Comparison of ENCODE assay signal across 8 cellular contexts in genomic region chr1:98323906-98324358, GRCh38.
A peak's percentile ranks its signal among the peaks of the same experiment; 100 is the strongest.
DNase-seq lines count a peak whose midpoint lies in the region; ATAC-seq and TF ChIP-seq lines count a peak whose summit lies in the region.

No MANE protein-coding gene starts in this region.

- no peaks in the 10 kb centered on the region for H3K9me3 Mint-ChIP-seq in activated naive CD4-positive, alpha-beta T cell treated with anti-CD3 and anti-CD28 coated beads, Interleukin-2, amount 10 ng/mL, durations not matched to agents 7 days and 5 days

- peaks cover 18 to 19% of the 10 kb centered on the region in 2 donors for H3K4me1 ChIP-seq in duodenal mucosa (ENCODE audit: control insufficient read depth in 1 of 2, insufficient read depth in 2 of 2, low read length in 2 of 2)
- peaks cover 24 to 28% of the 10 kb centered on the region in 2 experiments for H3K4me1 ChIP-seq in neutrophil (ENCODE audit: control insufficient read depth in 1 of 2, insufficient read depth in 1 of 2, low read depth in 1 of 2, low read length in 1 of 2)

- H3K4me3 Mint-ChIP-seq in activated naive CD4-positive, alpha-beta T cell treated with anti-CD3 and anti-CD28 coated beads, Interleukin-2, amount 10 ng/mL, durations not matched to agents 7 days and 5 days, result no peak overlapping the region

- CTCF ChIA-PET in activated naive CD4-positive, alpha-beta T cell treated with anti-CD3 and anti-CD28 coated beads, Interleukin-2, amount 10 ng/mL, durations not matched to agents 7 days and 5 days (lab: Charles Lee), result no interaction called here

- DNase-seq in EH (ENCODE audit: low read depth) (peak; percentile 97), NOMO-1 treated with dmso at 0.1 percent for 144 hours (lab: John Stamatoyannopoulos, UW; ENCODE audit: unreplicated experiment) (peak; percentile 93), SHP77 treated with DMSO at 0.1 percent for 48 hours (lab: John Stamatoyannopoulos, UW) (no peak), HuH-7 (ENCODE audit: low spot score) (no peak)
- DNase-seq in activated naive CD4-positive, alpha-beta T cell treated with anti-CD3 and anti-CD28 coated beads, Interleukin-2, amount 10 ng/mL, durations not matched to agents 7 days and 5 days, result no peak

- H3K36me3 Mint-ChIP-seq in activated naive CD4-positive, alpha-beta T cell treated with anti-CD3 and anti-CD28 coated beads, Interleukin-2, amount 10 ng/mL, durations not matched to agents 7 days and 5 days, result no peaks in the 10 kb centered on the region

- H3K9me3 ChIP-seq in duodenal mucosa (ENCODE audit: control insufficient read depth in 1 of 2, low read length in 2 of 2), result no peaks in the 10 kb centered on the region
- no peaks in the 10 kb centered on the region for H3K9me3 ChIP-seq in neutrophil

- H3K36me3 ChIP-seq in duodenal mucosa (ENCODE audit: control insufficient read depth in 1 of 2, insufficient read depth in 2 of 2, low read length in 2 of 2), result no peaks in the 10 kb centered on the region
- no peaks in the 10 kb centered on the region for H3K36me3 ChIP-seq in neutrophil

- no peak overlapping the region for H3K9ac ChIP-seq in duodenal mucosa (ENCODE audit: low read depth in 1 of 2, low read length in 2 of 2)

- no peak for ATAC-seq in GM18502 (IDR thresholded peaks at IDR 0.05; ENCODE audit: poor library complexity, unreplicated experiment)

- no peaks in the 10 kb centered on the region for H3K27me3 ChIP-seq in duodenal mucosa (ENCODE audit: control insufficient read depth in 1 of 2, insufficient read depth in 2 of 2, low read length in 2 of 2)
- no peaks in the 10 kb centered on the region for H3K27me3 ChIP-seq in neutrophil

- no peak overlapping the region for H3K27ac Mint-ChIP-seq in activated naive CD4-positive, alpha-beta T cell treated with anti-CD3 and anti-CD28 coated beads, Interleukin-2, amount 10 ng/mL, durations not matched to agents 7 days and 5 days

- H3K27ac ChIP-seq in duodenal mucosa (ENCODE audit: low read depth, low read length) (no peak overlapping the region), neutrophil (peak overlapping the region; percentile 78)

- TF ChIP-seq CTCF in neutrophil (IDR thresholded peaks at IDR 0.05), result no peak

- no peaks in the 10 kb centered on the region for H3K27me3 Mint-ChIP-seq in activated naive CD4-positive, alpha-beta T cell treated with anti-CD3 and anti-CD28 coated beads, Interleukin-2, amount 10 ng/mL, durations not matched to agents 7 days and 5 days

- peaks cover 10% of the 10 kb centered on the region for H3K4me1 Mint-ChIP-seq in activated naive CD4-positive, alpha-beta T cell treated with anti-CD3 and anti-CD28 coated beads, Interleukin-2, amount 10 ng/mL, durations not matched to agents 7 days and 5 days

- H3K4me3 ChIP-seq in duodenal mucosa (ENCODE audit: low read depth in 1 of 2, low read length in 2 of 2) (peak overlapping the region; percentile 9 to 54), neutrophil (ENCODE audit: low read depth in 1 of 2, low read length in 1 of 2) (peak overlapping the region; percentile 27 to 49)

Comparison
In these comparisons a context has a peak if more than half of its experiments do, and no peak if none do; other contexts are left out.
1. DNase-seq: peak in EH (single experiment) and NOMO-1 treated with dmso at 0.1 percent for 144 hours (single experiment); none in activated naive CD4-positive, alpha-beta T cell treated with anti-CD3 and anti-CD28 coated beads, Interleukin-2, amount 10 ng/mL, durations not matched to agents 7 days and 5 days (single experiment), SHP77 treated with DMSO at 0.1 percent for 48 hours (single experiment) and HuH-7 (single experiment).